ENCODE assay signal across 10 cellular contexts in the genomic region with DNA sequence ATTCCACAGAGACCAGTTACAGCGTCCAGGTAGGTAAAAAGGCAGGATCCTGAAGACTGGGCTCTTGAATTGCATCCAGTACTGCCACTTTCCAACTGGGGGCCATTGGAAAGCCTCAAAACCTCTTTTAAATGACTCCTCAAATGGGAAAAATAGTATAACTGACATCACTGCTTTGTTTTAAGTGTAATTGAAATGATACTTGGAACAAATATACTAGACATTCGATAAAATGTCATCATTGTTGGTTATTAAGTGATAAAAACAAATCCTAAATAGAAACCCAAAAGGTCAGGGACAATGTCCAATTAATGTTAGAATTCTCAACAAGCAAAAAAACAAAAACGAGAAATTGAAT. TPM values are rescaled to one million over a fixed set of nuclear protein-coding genes. Genes with fewer than 3 reads are reported as not detected.
A peak's percentile ranks its signal among the peaks of the same experiment; 100 is the strongest.
DNase-seq lines count a peak whose midpoint lies in the region; ATAC-seq and TF ChIP-seq lines count a peak whose summit lies in the region.
"Had no signal": no experiment of that assay in that cellular context is flagged by ENCODE, and none has a peak within 500 bp of the region (broad histone marks: within the 10 kb centered on the region; RNA-seq: fewer than 3 reads in every experiment).

No MANE protein-coding gene starts in this region.

- H3K4me1 ChIP-seq in adipocyte (ENCODE audit: control insufficient read depth, insufficient read depth, low read length): peaks cover 41% of the 10 kb centered on the region

- no peaks in the 10 kb centered on the region for H3K27me3 Mint-ChIP-seq in activated naive CD4-positive, alpha-beta T cell treated with anti-CD3 and anti-CD28 coated beads, Interleukin-2, amount 50 U/mL, for 24 hours
- H3K27me3 Mint-ChIP-seq in mesothelial cell of epicardium (ENCODE audit: low read depth) (no peaks in the 10 kb centered on the region), type B pancreatic cell (peaks cover 6% of the 10 kb centered on the region)

- H3K4me3 ChIP-seq in adipocyte (ENCODE audit: low read length): peak overlapping the region; percentile 1
- H3K4me3 ChIP-seq: BLaER1 had no signal

- H3K36me3 ChIP-seq in adipocyte (ENCODE audit: control insufficient read depth, insufficient read depth, low read length, severe bottlenecking): no peaks in the 10 kb centered on the region
- H3K36me3 ChIP-seq: BLaER1 had no signal

- H3K4me1 Mint-ChIP-seq in activated naive CD4-positive, alpha-beta T cell treated with anti-CD3 and anti-CD28 coated beads, Interleukin-2, amount 50 U/mL, for 24 hours: peaks cover 39% of the 10 kb centered on the region
- H3K4me1 Mint-ChIP-seq in mesothelial cell of epicardium (peaks cover 36% of the 10 kb centered on the region), type B pancreatic cell (ENCODE audit: unreplicated experiment) (peaks cover 34% of the 10 kb centered on the region)

- H3K36me3 Mint-ChIP-seq in activated naive CD4-positive, alpha-beta T cell treated with anti-CD3 and anti-CD28 coated beads, Interleukin-2, amount 50 U/mL, for 24 hours: peaks cover 6% of the 10 kb centered on the region
- H3K36me3 Mint-ChIP-seq in mesothelial cell of epicardium: peaks cover 2% of the 10 kb centered on the region
- peaks cover 8% of the 10 kb centered on the region for H3K36me3 Mint-ChIP-seq in type B pancreatic cell

- no peak for ATAC-seq in HG02884 (IDR thresholded peaks at IDR 0.05; ENCODE audit: unreplicated experiment)

- TF ChIP-seq CTCF in mesothelial cell of epicardium (IDR thresholded peaks at IDR 0.05; ENCODE audit: unreplicated experiment) (no peak), type B pancreatic cell (conservative IDR thresholded peaks at IDR 0.05) (no peak)

- H3K9ac ChIP-seq in adipocyte (ENCODE audit: low read length): no peak overlapping the region
- H3K9ac ChIP-seq: BLaER1 had no signal

- no peak for DNase-seq in activated naive CD4-positive, alpha-beta T cell treated with anti-CD3 and anti-CD28 coated beads, Interleukin-2, amount 50 U/mL, for 16 hours
- DNase-seq in adipocyte (ENCODE audit: low read depth) (no peak), mesothelial cell of epicardium (ENCODE audit: low spot score in 2 of 2, unreplicated experiment in 2 of 2) (no peak), type B pancreatic cell (ENCODE audit: extremely low spot score, unreplicated experiment) (no peak), pons (ENCODE audit: low spot score) (no peak), NCI-H2196 (lab: John Stamatoyannopoulos, UW; ENCODE audit: unreplicated experiment) (no peak)
- DNase-seq: central memory CD4-positive, alpha-beta T cell had no signal

- H3K4me3 Mint-ChIP-seq in activated naive CD4-positive, alpha-beta T cell treated with anti-CD3 and anti-CD28 coated beads, Interleukin-2, amount 50 U/mL, for 24 hours: peak overlapping the region; percentile 34
- H3K4me3 Mint-ChIP-seq in mesothelial cell of epicardium: peak overlapping the region; percentile 33
- peak overlapping the region; percentile 81 for H3K4me3 Mint-ChIP-seq in type B pancreatic cell

- no peaks in the 10 kb centered on the region for H3K27me3 ChIP-seq in adipocyte (replicated peaks; ENCODE audit: control insufficient read depth, insufficient read depth, low read length)

- H3K27ac Mint-ChIP-seq in activated naive CD4-positive, alpha-beta T cell treated with anti-CD3 and anti-CD28 coated beads, Interleukin-2, amount 50 U/mL, for 24 hours: peak overlapping the region; percentile 31
- H3K27ac Mint-ChIP-seq in mesothelial cell of epicardium: peak overlapping the region; percentile 86
- H3K27ac Mint-ChIP-seq in type B pancreatic cell: peak overlapping the region; percentile 88

- no peaks in the 10 kb centered on the region for H3K9me3 Mint-ChIP-seq in activated naive CD4-positive, alpha-beta T cell treated with anti-CD3 and anti-CD28 coated beads, Interleukin-2, amount 50 U/mL, for 24 hours
- no peaks in the 10 kb centered on the region for H3K9me3 Mint-ChIP-seq in mesothelial cell of epicardium
- H3K9me3 Mint-ChIP-seq in type B pancreatic cell: no peaks in the 10 kb centered on the region

- H3K9me3 ChIP-seq in adipocyte (ENCODE audit: control insufficient read depth, low read length): no peaks in the 10 kb centered on the region
- H3K9me3 ChIP-seq: BLaER1 had no signal

RNA-seq across cellular contexts. Expression of gene COTL1, which starts 1.2 kb away (rescaled TPM):
- total RNA-seq in mesothelial cell of epicardium (106 to 116 TPM (median 106 TPM) in 3 replicates), type B pancreatic cell (ENCODE audit: low replicate concordance) (75.6 and 179 TPM in 2 replicates)

RNA-seq across cellular contexts. Expression of gene KLHL36, which starts 29.2 kb away (rescaled TPM):
- 44.9 to 51.6 TPM (median 46.9 TPM) in 3 replicates for total RNA-seq in mesothelial cell of epicardium
- 40.3 and 64.7 TPM in 2 replicates for total RNA-seq in type B pancreatic cell (ENCODE audit: low replicate concordance)

Comparison
In these comparisons a context has a peak if more than half of its experiments do, and no peak if none do; other contexts are left out.
1. H3K27ac Mint-ChIP-seq: peak in every context shown above with its lines; median percentile 88 in type B pancreatic cell; 86 in mesothelial cell of epicardium; 31 in activated naive CD4-positive, alpha-beta T cell treated with anti-CD3 and anti-CD28 coated beads, Interleukin-2, amount 50 U/mL, for 24 hours.